ENCODE assay signal across 22 cellular contexts in genomic region chr4:109721033-109721432, GRCh38. TPM values are rescaled to one million over a fixed set of nuclear protein-coding genes. Genes with fewer than 3 reads are reported as not detected.
DNase-seq lines count a peak whose midpoint lies in the region; ATAC-seq and TF ChIP-seq lines count a peak whose summit lies in the region.
"Had no signal": no experiment of that assay in that cellular context is flagged by ENCODE, and none has a peak within 500 bp of the region (broad histone marks: within the 10 kb centered on the region; RNA-seq: fewer than 3 reads in every experiment).

No MANE protein-coding gene starts in this region.

- H3K36me3 ChIP-seq in mammary epithelial cell (ENCODE audit: insufficient read depth, low read length) (peaks cover 2% of the 10 kb centered on the region), osteoblast (ENCODE audit: insufficient read depth, low read length) (no peaks in the 10 kb centered on the region), smooth muscle cell (ENCODE audit: low read depth) (no peaks in the 10 kb centered on the region)

- H3K4me2 ChIP-seq in mammary epithelial cell (ENCODE audit: insufficient read depth, low read depth, low read length) (no peak overlapping the region), osteoblast (ENCODE audit: insufficient read depth, low read length) (no peak overlapping the region), smooth muscle cell (no peak overlapping the region)

- H3K4me1 ChIP-seq in mammary epithelial cell (ENCODE audit: insufficient read depth, low read length) (no peaks in the 10 kb centered on the region), osteoblast (ENCODE audit: insufficient read depth, low read length) (no peaks in the 10 kb centered on the region), smooth muscle cell (ENCODE audit: low read depth) (no peaks in the 10 kb centered on the region)
- H3K4me1 ChIP-seq: HAP-1, psoas muscle, SJSA1, stomach had no signal

- H3K79me2 ChIP-seq in mammary epithelial cell (ENCODE audit: insufficient read depth, low read length) (peaks cover 60% of the 10 kb centered on the region), osteoblast (ENCODE audit: insufficient read depth, low read length) (peaks cover 20% of the 10 kb centered on the region), smooth muscle cell (ENCODE audit: low read depth) (peaks cover 48% of the 10 kb centered on the region)

- intact Hi-C loops in mammary epithelial cell (cut with micrococcal nuclease): loop anchor here (10.0 kb wide), 1 partner anchor 794 kb away; no protein-coding TSS in a partner anchor

- no peaks in the 10 kb centered on the region for H4K20me1 ChIP-seq in mammary epithelial cell (ENCODE audit: insufficient read depth, low read length)
- peaks cover 5% of the 10 kb centered on the region for H4K20me1 ChIP-seq in osteoblast (ENCODE audit: insufficient read depth, low read length)
- H4K20me1 ChIP-seq in smooth muscle cell (ENCODE audit: low read depth): no peaks in the 10 kb centered on the region

- H3K9me3 ChIP-seq in mammary epithelial cell (replicated peaks; ENCODE audit: insufficient read depth, low read length) (no peaks in the 10 kb centered on the region), osteoblast (ENCODE audit: low read depth, low read length) (no peaks in the 10 kb centered on the region), smooth muscle cell (replicated peaks; ENCODE audit: low read depth) (no peaks in the 10 kb centered on the region)
- H3K9me3 ChIP-seq: HAP-1, psoas muscle, SJSA1, spleen, stomach had no signal

- TF ChIP-seq CTCF in mammary epithelial cell (conservative IDR thresholded peaks at IDR 0.05 in 1 of 2, IDR thresholded peaks at IDR 0.05 in 1 of 2; ENCODE audit: extremely low read depth in 1 of 2, insufficient read depth in 1 of 2, low read depth in 1 of 2, low read length in 2 of 2): no peak
- TF ChIP-seq CTCF in osteoblast (IDR thresholded peaks at IDR 0.05; ENCODE audit: extremely low read depth, low read depth, low read length): no peak
- no peak for TF ChIP-seq CTCF in smooth muscle cell (IDR thresholded peaks at IDR 0.05; ENCODE audit: borderline replicate concordance, insufficient read depth, poor library complexity, severe bottlenecking)

- WGBS in mammary epithelial cell (ENCODE audit: low coverage, missing lambda C conversion rate): 86% methylated on average over 7 of the region's 7 CpGs
- 88% methylated on average over 7 of the region's 7 CpGs for WGBS in smooth muscle cell (ENCODE audit: low lambda C conversion rate)

- H3K9ac ChIP-seq in mammary epithelial cell (ENCODE audit: insufficient read depth, low read length): no peak overlapping the region
- H3K9ac ChIP-seq in smooth muscle cell (ENCODE audit: low read depth): no peak overlapping the region

- H2AFZ ChIP-seq in mammary epithelial cell (ENCODE audit: low read depth, low read length) (no peak overlapping the region), osteoblast (ENCODE audit: low read length) (no peak overlapping the region), smooth muscle cell (ENCODE audit: low read depth) (no peak overlapping the region)

- in situ Hi-C loops in mammary epithelial cell (cut with MboI; ENCODE audit: low sequenced_read_pairs in 2 of 2): loop anchor here (25.0 kb wide), 2 partner anchors 241 to 284 kb away; partner anchors contain the start of gene SEC24B (in 1 of the 2)

- H3K27me3 ChIP-seq in mammary epithelial cell (ENCODE audit: insufficient read depth, low read length): no peaks in the 10 kb centered on the region
- H3K27me3 ChIP-seq in osteoblast (ENCODE audit: insufficient read depth, low read length): no peaks in the 10 kb centered on the region
- no peaks in the 10 kb centered on the region for H3K27me3 ChIP-seq in smooth muscle cell (ENCODE audit: low read depth)
- H3K27me3 ChIP-seq: SJSA1, spleen, stomach had no signal

- H3F3A ChIP-seq in smooth muscle cell (ENCODE audit: low read depth): no peaks in the 10 kb centered on the region

- H3K4me3 ChIP-seq in mammary epithelial cell (replicated peaks in 1 of 3; ENCODE audit: insufficient read depth in 1 of 3, low read depth in 2 of 3, low read length in 3 of 3) (no peak overlapping the region), osteoblast (ENCODE audit: insufficient read depth, low read length) (no peak overlapping the region), smooth muscle cell (no peak overlapping the region)
- H3K4me3 ChIP-seq: HAP-1, psoas muscle, SJSA1, spleen, stomach had no signal

- CTCF ChIA-PET in mammary epithelial cell (lab: Charles Lee; ENCODE audit: low non-redundant PET): no interaction called here

- no TSS peak for BruUV-seq in mammary epithelial cell (replicated peaks; lab: Mats Ljungman, UMichigan)

- ATAC-seq in HG03159 (IDR thresholded peaks at IDR 0.05; ENCODE audit: unreplicated experiment): no peak
- ATAC-seq: psoas muscle had no signal

- DNase-seq in GM03348 (ENCODE audit: low spot score) (peak; percentile 14), M059J (ENCODE audit: low read depth) (peak; percentile 74), mammary epithelial cell (peak; percentile 8), osteoblast (ENCODE audit: insufficient read length, low spot score, missing footprints) (peak; percentile 79), smooth muscle cell (lab: John Stamatoyannopoulos, UW; ENCODE audit: unreplicated experiment) (no peak)
- DNase-seq in stimulated activated CD4-positive, alpha-beta T cell treated with anti-CD3 and anti-CD28 coated beads, Interleukin-4, amount 100 ng/mL, for 4 hours: no peak
- DNase-seq: activated CD4-positive, alpha-beta T cell treated with anti-CD3 and anti-CD28 coated beads, Interleukin-2, amount 50 U/mL, for 4 hours; activated gamma-delta T cell; amniotic stem cell; central memory CD4-positive, alpha-beta T cell; DMS79; glutamatergic neuron; midbrain; NCI-H1436 treated with DMSO at 0.1 percent for 48 hours; NCI-H2171 treated with DMSO at 0.1 percent for 48 hours; NCI-H748 treated with DMSO at 0.1 percent for 48 hours; psoas muscle; spleen; stomach had no signal

- H3K27ac ChIP-seq in mammary epithelial cell (ENCODE audit: insufficient read depth, low read depth, low read length): no peak overlapping the region
- no peak overlapping the region for H3K27ac ChIP-seq in osteoblast (ENCODE audit: low read depth, low read length)
- H3K27ac ChIP-seq in smooth muscle cell (ENCODE audit: low read depth): no peak overlapping the region
- H3K27ac ChIP-seq: psoas muscle, SJSA1, spleen, stomach had no signal

- dilution Hi-C loops in mammary epithelial cell (cut with HindIII; ENCODE audit: low sequenced_read_pairs): no loop called here

RNA-seq across cellular contexts. Expression of gene PLA2G12A, which starts 8.8 kb away (rescaled TPM):
- 25.8 and 44.1 TPM in 2 replicates for total RNA-seq in M059J (2014; rRNA removed; shearing (Covaris generic))
- 10 to 100 TPM; 38.9 to 59.0 TPM for total RNA-seq in mammary epithelial cell
- polyA plus RNA-seq in mammary epithelial cell: 38.7 TPM
- polyA minus RNA-seq in mammary epithelial cell: 29.4 TPM
- total RNA-seq in osteoblast: 16.3 and 17.1 TPM in 2 replicates
- total RNA-seq in smooth muscle cell: 17.7 and 36.8 TPM in 2 replicates
- polyA plus RNA-seq in smooth muscle cell: 56.5 and 57.6 TPM in 2 replicates

RNA-seq across cellular contexts. Expression of gene CASP6, which starts 17.8 kb away (rescaled TPM):
- total RNA-seq in M059J (2014; rRNA removed; shearing (Covaris generic)): 28.6 and 54.1 TPM in 2 replicates
- 10 to 100 TPM; 20.0 to 45.5 TPM for total RNA-seq in mammary epithelial cell
- polyA plus RNA-seq in mammary epithelial cell: 45.4 TPM
- 8.0 TPM for polyA minus RNA-seq in mammary epithelial cell
- total RNA-seq in osteoblast: 25.3 and 27.1 TPM in 2 replicates
- 31.2 and 42.7 TPM in 2 replicates for total RNA-seq in smooth muscle cell
- polyA plus RNA-seq in smooth muscle cell: 34.8 and 39.5 TPM in 2 replicates

Comparison
In these comparisons a context has a peak if more than half of its experiments do, and no peak if none do; other contexts are left out.
1. DNase-seq: peak in GM03348 (single experiment), M059J (single experiment), mammary epithelial cell (single experiment) and osteoblast (single experiment); none in stimulated activated CD4-positive, alpha-beta T cell treated with anti-CD3 and anti-CD28 coated beads, Interleukin-4, amount 100 ng/mL, for 4 hours (0 of 2) and smooth muscle cell (single experiment).